Comparison of ENCODE assay signal across 1 cellular context in genomic region chr2:59462418-59463197, GRCh38.
TF ChIP-seq lines count a peak whose summit lies in the region.

No MANE protein-coding gene starts in this region.

TF ChIP-seq in HEK293, 187 proteins besides CTCF, POLR2A, EP300 and RAD21 (continued from another document):
- no peak for TF ChIP-seq PRDM2 (tag by site-specific recombination; IDR thresholded peaks at IDR 0.05; ENCODE audit: borderline replicate concordance)
- TF ChIP-seq ZNF530 (tag by site-specific recombination; IDR thresholded peaks at IDR 0.05; ENCODE audit: low read depth), result no peak
- TF ChIP-seq RBAK (tag by site-specific recombination; IDR thresholded peaks at IDR 0.05), result no peak
- TF ChIP-seq ZNF558 (tag by site-specific recombination; IDR thresholded peaks at IDR 0.05), result no peak
- no peak for TF ChIP-seq BCL11A (tag by site-specific recombination; IDR thresholded peaks at IDR 0.05; ENCODE audit: low read depth)
- no peak for TF ChIP-seq SP7 (tag by site-specific recombination; IDR thresholded peaks at IDR 0.05)
- TF ChIP-seq MYNN (tag by site-specific recombination; IDR thresholded peaks at IDR 0.05; ENCODE audit: borderline replicate concordance), result no peak
- TF ChIP-seq ZNF221 (tag by site-specific recombination; IDR thresholded peaks at IDR 0.05; ENCODE audit: borderline replicate concordance), result no peak
- TF ChIP-seq ZNF549 (tag by site-specific recombination; IDR thresholded peaks at IDR 0.05), result no peak
- TF ChIP-seq ZNF112 (tag by site-specific recombination; IDR thresholded peaks at IDR 0.05), result no peak
